ENCODE assay signal across 17 cellular contexts in the genomic region with DNA sequence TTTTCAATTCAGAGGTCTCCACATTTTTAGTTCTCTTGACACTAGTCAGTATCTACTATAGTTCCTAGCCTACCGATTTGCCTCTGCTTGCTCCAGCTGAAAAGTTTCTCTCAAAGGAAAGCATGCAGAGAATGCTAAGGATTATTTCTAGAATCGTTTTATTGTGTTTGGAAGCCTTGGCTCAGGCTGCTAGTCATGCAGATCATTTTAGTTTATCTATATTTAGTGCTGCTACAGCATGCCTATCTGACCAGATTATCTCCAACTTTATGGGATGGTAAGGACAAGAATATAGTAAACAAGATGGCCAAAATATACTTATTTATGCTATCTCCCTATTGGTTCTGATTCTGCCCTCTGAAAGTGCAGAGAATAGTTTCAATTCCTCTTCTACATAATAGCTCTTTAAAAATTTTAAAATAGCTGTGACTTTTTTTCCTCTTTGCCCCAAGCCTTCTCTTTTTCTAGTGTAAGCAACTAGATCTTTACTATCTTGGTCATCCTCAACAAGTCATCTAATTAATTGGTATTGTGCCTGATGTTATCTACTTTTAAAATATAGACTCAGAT. TPM values are rescaled to one million over a fixed set of nuclear protein-coding genes. Genes with fewer than 3 reads are reported as not detected.
"Had no signal": no experiment of that assay in that cellular context is flagged by ENCODE, and none has a peak within 500 bp of the region (broad histone marks: within the 10 kb centered on the region; RNA-seq: fewer than 3 reads in every experiment).

No MANE protein-coding gene starts in this region.

- H3K4me1 ChIP-seq: breast epithelium, gastroesophageal sphincter, prostate gland, spleen, suprapubic skin had no signal

- H3K27me3 ChIP-seq: gastroesophageal sphincter, spleen, suprapubic skin had no signal

- H3K27ac ChIP-seq: breast epithelium, epithelial cell of prostate, gastroesophageal sphincter, prostate gland, spleen, suprapubic skin had no signal

- H3K4me3 ChIP-seq: breast epithelium, gastroesophageal sphincter, prostate gland, spleen, suprapubic skin had no signal

- H3K9me3 Mint-ChIP-seq: activated B cell treated with CpG ODN at 0.5 μM for 24 hours; activated CD4-positive, alpha-beta T cell treated with anti-CD3 and anti-CD28 coated beads, Interleukin-2, amount 10 ng/mL, durations not matched to agents 7 days and 5 days; activated naive CD8-positive, alpha-beta T cell treated with anti-CD3 and anti-CD28 coated beads for 36 hours; stimulated activated naive CD8-positive, alpha-beta T cell treated with anti-CD3 and anti-CD28 coated beads, Interleukin-15, Interleukin-2, amounts not matched to agents 100 ng/mL and 50 ng/mL, for 24 hours had no signal

- H3K4me3 Mint-ChIP-seq: activated B cell treated with CpG ODN at 0.5 μM for 24 hours; activated CD4-positive, alpha-beta T cell treated with anti-CD3 and anti-CD28 coated beads, Interleukin-2, amount 10 ng/mL, durations not matched to agents 7 days and 5 days; activated naive CD8-positive, alpha-beta T cell treated with anti-CD3 and anti-CD28 coated beads for 36 hours; nephron; stimulated activated naive CD8-positive, alpha-beta T cell treated with anti-CD3 and anti-CD28 coated beads, Interleukin-15, Interleukin-2, amounts not matched to agents 100 ng/mL and 50 ng/mL, for 24 hours had no signal

- ATAC-seq: gastroesophageal sphincter, right cardiac atrium had no signal

- H3K36me3 ChIP-seq: breast epithelium, gastroesophageal sphincter, prostate gland, spleen, suprapubic skin had no signal

- H3K27me3 Mint-ChIP-seq: activated B cell treated with CpG ODN at 0.5 μM for 24 hours; activated CD4-positive, alpha-beta T cell treated with anti-CD3 and anti-CD28 coated beads, Interleukin-2, amount 10 ng/mL, durations not matched to agents 7 days and 5 days; activated naive CD8-positive, alpha-beta T cell treated with anti-CD3 and anti-CD28 coated beads for 36 hours; stimulated activated naive CD8-positive, alpha-beta T cell treated with anti-CD3 and anti-CD28 coated beads, Interleukin-15, Interleukin-2, amounts not matched to agents 100 ng/mL and 50 ng/mL, for 24 hours had no signal

- H3K9me3 ChIP-seq: breast epithelium, gastroesophageal sphincter, prostate gland, spleen, suprapubic skin had no signal

- H3K36me3 Mint-ChIP-seq: activated naive CD8-positive, alpha-beta T cell treated with anti-CD3 and anti-CD28 coated beads for 36 hours had no signal

- H3K27ac Mint-ChIP-seq: activated B cell treated with CpG ODN at 0.5 μM for 24 hours; activated CD4-positive, alpha-beta T cell treated with anti-CD3 and anti-CD28 coated beads, Interleukin-2, amount 10 ng/mL, durations not matched to agents 7 days and 5 days; activated naive CD8-positive, alpha-beta T cell treated with anti-CD3 and anti-CD28 coated beads for 36 hours; stimulated activated naive CD8-positive, alpha-beta T cell treated with anti-CD3 and anti-CD28 coated beads, Interleukin-15, Interleukin-2, amounts not matched to agents 100 ng/mL and 50 ng/mL, for 24 hours had no signal

- DNase-seq: activated B cell treated with CpG ODN at 0.5 μM for 24 hours; activated CD4-positive, alpha-beta T cell treated with anti-CD3 and anti-CD28 coated beads, Interleukin-2, amount 10 ng/mL, durations not matched to agents 7 days and 5 days; activated CD8-positive, alpha-beta memory T cell treated with anti-CD3 and anti-CD28 coated beads, Interleukin-2, amount 50 U/mL, for 48 hours; activated naive CD8-positive, alpha-beta T cell treated with anti-CD3 and anti-CD28 coated beads for 36 hours; cerebellar nuclear complex; dermis blood vessel endothelial cell; occipital lobe; right cardiac atrium; spleen had no signal

RNA-seq across cellular contexts. Expression of a gene that starts 15.7 kb away (rescaled TPM):
- total RNA-seq: dermis blood vessel endothelial cell, lung microvascular endothelial cell had no signal
